In genomic region chr16:28867646-28868045, GRCh38 we compare ENCODE assay signal across 1 cellular context. TPM values are rescaled to one million over a fixed set of nuclear protein-coding genes. Genes with fewer than 3 reads are reported as not detected.
"Had no signal": no experiment of that assay in that cellular context is flagged by ENCODE, and none has a peak within 500 bp of the region (broad histone marks: within the 10 kb centered on the region; RNA-seq: fewer than 3 reads in every experiment).

No MANE protein-coding gene starts in this region.

RNA-seq across cellular contexts. Expression of gene ATP2A1, which starts 10.6 kb away (rescaled TPM):
- total RNA-seq: body of pancreas had no signal
